Comparison of ENCODE assay signal across 1 cellular context in genomic region chr6:117653949-117654348, GRCh38.
TF ChIP-seq lines count a peak whose summit lies in the region.

No MANE protein-coding gene starts in this region.

TF ChIP-seq in K562, 482 proteins besides CTCF, POLR2A, EP300 and RAD21 (continued from another document and continues in another):
- TF ChIP-seq ZBTB34 (CRISPR knock-in tag; IDR thresholded peaks at IDR 0.05) (no peak), ZNF282 (CRISPR knock-in tag; IDR thresholded peaks at IDR 0.05) (no peak), PYGO2 (tag; IDR thresholded peaks at IDR 0.05) (no peak), CHCHD3 (CRISPR knock-in tag; IDR thresholded peaks at IDR 0.05) (no peak), TBP (optimal IDR thresholded peaks at IDR 0.05; ENCODE audit: low read depth, low read length) (no peak), ZNF584 (CRISPR knock-in tag; IDR thresholded peaks at IDR 0.05; ENCODE audit: low read depth) (no peak), HCFC1 (IDR thresholded peaks at IDR 0.05; ENCODE audit: low read depth, low read length) (no peak), ARID2 (IDR thresholded peaks at IDR 0.05) (no peak), MEIS2 (IDR thresholded peaks at IDR 0.05; ENCODE audit: partially characterized antibody) (peak; percentile 75), SLC30A9 (CRISPR knock-in tag; IDR thresholded peaks at IDR 0.05) (no peak), HDAC1 (IDR thresholded peaks at IDR 0.05) (no peak), ILK (tag; IDR thresholded peaks at IDR 0.05; ENCODE audit: borderline replicate concordance, low read depth) (no peak), E2F8 (IDR thresholded peaks at IDR 0.05; ENCODE audit: low read depth, partially characterized antibody) (no peak), ZNF384 (IDR thresholded peaks at IDR 0.05; ENCODE audit: low read depth, low read length) (no peak), HEY1 (CRISPR knock-in tag; IDR thresholded peaks at IDR 0.05; ENCODE audit: borderline replicate concordance) (no peak), ELK1 (CRISPR knock-in tag; IDR thresholded peaks at IDR 0.05) (no peak), MYBL2 (IDR thresholded peaks at IDR 0.05; ENCODE audit: low read depth) (no peak), MYBL2 (CRISPR knock-in tag; IDR thresholded peaks at IDR 0.05; ENCODE audit: borderline replicate concordance) (no peak), TRIM24 (IDR thresholded peaks at IDR 0.05) (peak; percentile 55 to 65; a peak in 2 of 4 replicates), CBX3 (IDR thresholded peaks at IDR 0.05; ENCODE audit: borderline replicate concordance in 1 of 2, low read length in 2 of 2) (peak in 1 of 2 experiments; percentile 81; a peak in 1 of 3 replicates), ZNF174 (CRISPR knock-in tag; IDR thresholded peaks at IDR 0.05) (no peak), CHD7 (IDR thresholded peaks at IDR 0.05; ENCODE audit: low read depth, low read length) (no peak), FOXJ2 (tag; IDR thresholded peaks at IDR 0.05) (no peak), VEZF1 (CRISPR knock-in tag; IDR thresholded peaks at IDR 0.05) (peak; percentile 50; the same call in 1 of the 2 replicates), U2AF2 (optimal IDR thresholded peaks at IDR 0.05; ENCODE audit: low read depth, low read length) (no peak), SMAD4 (CRISPR knock-in tag; conservative IDR thresholded peaks at IDR 0.05) (0 out of 2 replicates have a peak, but pooled peaks have one; percentile 28), CEBPG (CRISPR knock-in tag; IDR thresholded peaks at IDR 0.05) (no peak), CEBPG (tag; conservative IDR thresholded peaks at IDR 0.05 in 1 of 2, IDR thresholded peaks at IDR 0.05 in 1 of 2) (no peak), ARID3A (IDR thresholded peaks at IDR 0.05; ENCODE audit: borderline replicate concordance, low read depth, low read length) (peak; percentile 80; the same call in 1 of the 2 replicates), FOXK2 (conservative IDR thresholded peaks at IDR 0.05 in 1 of 2, IDR thresholded peaks at IDR 0.05 in 1 of 2; ENCODE audit: low read depth in 2 of 2) (no peak), POLR2H (tag; IDR thresholded peaks at IDR 0.05; ENCODE audit: low read depth) (no peak), ZNF79 (CRISPR knock-in tag; IDR thresholded peaks at IDR 0.05; ENCODE audit: low read depth) (no peak), BRF1 (IDR thresholded peaks at IDR 0.05; ENCODE audit: borderline replicate concordance, extremely low read depth, insufficient read length) (no peak), E2F4 (CRISPR knock-in tag; IDR thresholded peaks at IDR 0.05; ENCODE audit: low read depth) (no peak), FOSL1 (tag; conservative IDR thresholded peaks at IDR 0.05) (no peak), PHF20 (IDR thresholded peaks at IDR 0.05; ENCODE audit: partially characterized antibody) (no peak), ZNF764 (CRISPR knock-in tag; IDR thresholded peaks at IDR 0.05; ENCODE audit: low read depth) (no peak), DDX20 (tag; IDR thresholded peaks at IDR 0.05; ENCODE audit: low read depth) (no peak), ZNF121 (CRISPR knock-in tag; conservative IDR thresholded peaks at IDR 0.05) (no peak), POLR2AphosphoS5 (IDR thresholded peaks at IDR 0.05; ENCODE audit: control insufficient read depth, insufficient read depth, low read depth, low read length) (peak; percentile 70), GABPB2 (CRISPR knock-in tag; conservative IDR thresholded peaks at IDR 0.05) (no peak), CHD2 (IDR thresholded peaks at IDR 0.05; ENCODE audit: low read depth, low read length) (no peak), HDAC3 (IDR thresholded peaks at IDR 0.05; ENCODE audit: borderline replicate concordance, partially characterized antibody) (no peak), MXD1 (CRISPR knock-in tag; IDR thresholded peaks at IDR 0.05; ENCODE audit: borderline replicate concordance, poor library complexity, severe bottlenecking) (no peak), SRSF7 (optimal IDR thresholded peaks at IDR 0.05; ENCODE audit: low read depth, low read length) (no peak)
